ENCODE assay signal across 9 cellular contexts in the genomic region with DNA sequence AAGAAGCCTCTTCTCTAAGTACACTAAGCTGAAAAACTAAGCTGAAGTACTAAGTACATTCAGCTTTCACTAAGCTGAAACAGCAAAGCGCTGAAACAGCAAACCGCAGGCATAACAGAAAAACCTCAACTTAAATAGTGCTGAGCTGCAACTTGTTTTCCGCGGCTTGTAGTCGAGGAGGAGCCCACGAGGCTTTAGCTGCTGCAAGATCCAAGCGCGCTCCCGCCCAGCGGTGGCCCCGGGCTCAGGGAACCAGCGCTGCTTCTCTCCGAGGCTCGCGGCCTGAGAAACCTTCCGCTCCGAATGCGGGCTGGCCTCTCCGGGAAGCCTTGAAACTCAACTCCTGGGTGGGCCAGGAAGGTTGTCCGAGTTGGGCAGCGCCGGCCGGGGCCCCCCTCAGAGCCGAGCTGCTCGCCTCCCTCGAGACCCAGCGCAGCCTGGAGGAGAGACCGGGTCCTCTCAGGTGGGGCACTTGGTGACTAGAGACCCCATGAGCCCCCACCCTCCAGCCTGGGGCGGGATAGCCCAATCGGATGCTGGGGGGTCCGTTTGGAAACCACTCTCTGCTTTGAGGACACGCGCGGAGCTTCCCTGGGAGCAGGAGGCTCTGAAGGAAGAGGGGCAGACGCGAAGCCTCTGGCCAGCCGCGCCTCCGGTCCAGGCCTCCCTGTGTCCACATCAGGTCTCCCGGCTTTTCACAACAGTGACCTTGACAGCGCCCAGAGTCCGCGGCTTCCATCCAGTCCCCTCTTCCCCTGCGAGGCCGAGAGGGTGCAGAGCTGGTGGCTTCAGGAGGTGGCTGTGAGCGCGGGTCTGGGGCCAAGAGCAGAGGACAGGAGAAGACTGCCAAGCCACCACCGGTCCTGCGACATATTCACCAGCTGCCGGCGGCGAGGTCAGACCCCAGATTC. TPM values are rescaled to one million over a fixed set of nuclear protein-coding genes. Genes with fewer than 3 reads are reported as not detected.
DNase-seq lines count a peak whose midpoint lies in the region; ATAC-seq and TF ChIP-seq lines count a peak whose summit lies in the region.
"Had no signal": no experiment of that assay in that cellular context is flagged by ENCODE, and none has a peak within 500 bp of the region (broad histone marks: within the 10 kb centered on the region; RNA-seq: fewer than 3 reads in every experiment).

No MANE protein-coding gene starts in this region.

- no peak overlapping the region for H3K4me3 ChIP-seq in mammary epithelial cell (replicated peaks in 1 of 3; ENCODE audit: insufficient read depth in 1 of 3, low read depth in 2 of 3, low read length in 3 of 3)
- peak overlapping the region; percentile 31 for H3K4me3 ChIP-seq in lower lobe of right lung
- no peak overlapping the region for H3K4me3 ChIP-seq in testis
- H3K4me3 ChIP-seq: A549 had no signal

- H2AFZ ChIP-seq in mammary epithelial cell (ENCODE audit: low read depth, low read length), result no peak overlapping the region

- H3K4me1 Mint-ChIP-seq in T-cell, result peaks cover 46 to 52% (median 49%) of the 10 kb centered on the region in 3 donors
- peaks cover 40% of the 10 kb centered on the region for H3K4me1 Mint-ChIP-seq in stimulated activated naive CD8-positive, alpha-beta T cell treated with anti-CD3 and anti-CD28 coated beads, Interleukin-15, amount 100 ng/mL, for 72 hours

- in situ Hi-C loops in mammary epithelial cell (cut with MboI; ENCODE audit: low sequenced_read_pairs in 2 of 2), result no loop called here

- H3K27me3 ChIP-seq in mammary epithelial cell (ENCODE audit: insufficient read depth, low read length), result peaks cover 26% of the 10 kb centered on the region
- peaks cover 93% of the 10 kb centered on the region for H3K27me3 ChIP-seq in lower lobe of right lung (ENCODE audit: low read depth)
- no peaks in the 10 kb centered on the region for H3K27me3 ChIP-seq in testis

- peaks cover 72 to 84% of the 10 kb centered on the region in 2 donors for H3K27me3 Mint-ChIP-seq in T-cell
- H3K27me3 Mint-ChIP-seq in stimulated activated naive CD8-positive, alpha-beta T cell treated with anti-CD3 and anti-CD28 coated beads, Interleukin-15, amount 100 ng/mL, for 72 hours, result peaks cover 100% of the 10 kb centered on the region

- peak overlapping the region; percentile 43 to 64 for H3K27ac Mint-ChIP-seq in T-cell
- H3K27ac Mint-ChIP-seq in stimulated activated naive CD8-positive, alpha-beta T cell treated with anti-CD3 and anti-CD28 coated beads, Interleukin-15, amount 100 ng/mL, for 72 hours, result no peak overlapping the region

- peak overlapping the region; percentile 61 for H3K4me2 ChIP-seq in mammary epithelial cell (ENCODE audit: insufficient read depth, low read depth, low read length)
- H3K4me2 ChIP-seq: A549 had no signal

- POLR2A ChIA-PET in T-cell (lab: Charles Lee), result interaction anchor here in 1 of 2 donors (0.6 kb wide), 1 partner anchor 1087 kb away, joined by 4 read pairs; no protein-coding TSS in a partner anchor

- H3K27ac ChIP-seq in mammary epithelial cell (ENCODE audit: insufficient read depth, low read depth, low read length), result no peak overlapping the region
- H3K27ac ChIP-seq in lower lobe of right lung, result no peak overlapping the region
- H3K27ac ChIP-seq in testis, result no peak overlapping the region
- H3K27ac ChIP-seq: A549 had no signal

- CTCF ChIA-PET in T-cell (lab: Charles Lee), result interaction anchor here in 1 of 2 donors (0.5 to 1.4 kb wide), 8 partner anchors 12 to 636 kb away, joined by 3 to 7 read pairs (median 4); no protein-coding TSS in a partner anchor
- CTCF ChIA-PET in mammary epithelial cell (lab: Charles Lee; ENCODE audit: low non-redundant PET), result interaction anchor here (0.6 kb wide), 1 partner anchor 233 kb away, joined by 4 read pairs; no protein-coding TSS in a partner anchor

- dilution Hi-C loops in mammary epithelial cell (cut with HindIII; ENCODE audit: low sequenced_read_pairs), result loop anchor here (5.0 kb wide), 1 partner anchor 34 kb away; no protein-coding TSS in a partner anchor

- H3K4me3 Mint-ChIP-seq in T-cell, result peak overlapping the region; percentile 61 to 73 (median 69)
- peak overlapping the region; percentile 44 to 49 for H3K4me3 Mint-ChIP-seq in stimulated activated naive CD8-positive, alpha-beta T cell treated with anti-CD3 and anti-CD28 coated beads, Interleukin-15, amount 100 ng/mL, for 72 hours

- no peaks in the 10 kb centered on the region for H3K9me3 ChIP-seq in mammary epithelial cell (replicated peaks; ENCODE audit: insufficient read depth, low read length)
- no peaks in the 10 kb centered on the region for H3K9me3 ChIP-seq in lower lobe of right lung
- no peaks in the 10 kb centered on the region for H3K9me3 ChIP-seq in testis
- H3K9me3 ChIP-seq: A549 had no signal

- TF ChIP-seq POLR2A in testis (IDR thresholded peaks at IDR 0.05), result no peak

- DNase-seq in NCI-H146 (lab: John Stamatoyannopoulos, UW) (peak; percentile 5), NCI-H146 treated with DMSO at 0.1 percent for 48 hours (lab: John Stamatoyannopoulos, UW; ENCODE audit: unreplicated experiment) (no peak), T-cell (peak in 33 of 34 experiments; percentile 30 to 74 (median 57)), mammary epithelial cell (peak; percentile 70), lower lobe of right lung (peak; percentile 71), testis (no peak)
- DNase-seq in stimulated activated naive CD8-positive, alpha-beta T cell treated with anti-CD3 and anti-CD28 coated beads, Interleukin-15, amount 100 ng/mL, for 72 hours, result peak; percentile 38 to 51

- no peak for TF ChIP-seq CTCF in mammary epithelial cell (conservative IDR thresholded peaks at IDR 0.05 in 1 of 2, IDR thresholded peaks at IDR 0.05 in 1 of 2; ENCODE audit: extremely low read depth in 1 of 2, insufficient read depth in 1 of 2, low read depth in 1 of 2, low read length in 2 of 2)
- TF ChIP-seq CTCF in lower lobe of right lung (IDR thresholded peaks at IDR 0.05), result no peak
- no peak for TF ChIP-seq CTCF in testis (IDR thresholded peaks at IDR 0.05)

- H3K9ac ChIP-seq in mammary epithelial cell (ENCODE audit: insufficient read depth, low read length), result no peak overlapping the region

- no TSS peak for BruUV-seq in mammary epithelial cell (replicated peaks; lab: Mats Ljungman, UMichigan)

- ATAC-seq in T-cell (replicated peaks in 1 of 4) (peak; percentile 80 to 83 (median 82)), lower lobe of right lung (peak; percentile 49 to 53), GM19452 (IDR thresholded peaks at IDR 0.05; ENCODE audit: unreplicated experiment) (no peak)
- peak; percentile 68 for ATAC-seq in stimulated activated naive CD8-positive, alpha-beta T cell treated with anti-CD3 and anti-CD28 coated beads, Interleukin-15, amount 100 ng/mL, for 72 hours
- ATAC-seq: A549 had no signal

- H3K4me1 ChIP-seq in mammary epithelial cell (ENCODE audit: insufficient read depth, low read length) (peaks cover 7% of the 10 kb centered on the region), lower lobe of right lung (peaks cover 30% of the 10 kb centered on the region), testis (peaks cover 10% of the 10 kb centered on the region)
- H3K4me1 ChIP-seq: A549 had no signal

- no peaks in the 10 kb centered on the region for H3K9me3 Mint-ChIP-seq in T-cell
- H3K9me3 Mint-ChIP-seq in stimulated activated naive CD8-positive, alpha-beta T cell treated with anti-CD3 and anti-CD28 coated beads, Interleukin-15, amount 100 ng/mL, for 72 hours, result no peaks in the 10 kb centered on the region

- H3K36me3 Mint-ChIP-seq in T-cell, result no peaks in the 10 kb centered on the region

- intact Hi-C loops in mammary epithelial cell (cut with micrococcal nuclease), result no loop called here
- intact Hi-C loops in lower lobe of right lung (cut with DNase I), result no loop called here
- intact Hi-C loops in testis (cut with DNase I; ENCODE audit: low total_unique reads), result no loop called here

- no peaks in the 10 kb centered on the region for H4K20me1 ChIP-seq in mammary epithelial cell (ENCODE audit: insufficient read depth, low read length)

- H3K36me3 ChIP-seq in mammary epithelial cell (ENCODE audit: insufficient read depth, low read length) (no peaks in the 10 kb centered on the region), lower lobe of right lung (no peaks in the 10 kb centered on the region), testis (ENCODE audit: low read depth, missing control alignments) (no peaks in the 10 kb centered on the region)

- H3K79me2 ChIP-seq in mammary epithelial cell (ENCODE audit: insufficient read depth, low read length), result no peaks in the 10 kb centered on the region

- WGBS in mammary epithelial cell (ENCODE audit: low coverage, missing lambda C conversion rate), result 46% methylated on average over 24 of the region's 52 CpGs
- 5 to 8% methylated on average over 10 to 43 of the region's 52 CpGs for WGBS in testis, 2 donors

RNA-seq across cellular contexts. Expression of a gene that starts 38.1 kb away (rescaled TPM):
- total RNA-seq in T-cell (1,000 to 10,000 TPM; 1,114 to 1,417 (median 1,253) TPM), mammary epithelial cell (100 to 1,000 TPM; 106 to 145 TPM), lower lobe of right lung (1,079 TPM), testis (100 to 1,000 TPM in 1 of 2 donors, 10 to 100 TPM in 1; 90.2 to 145 TPM)
- polyA plus RNA-seq in mammary epithelial cell (77.2 TPM), testis (ENCODE audit: insufficient read depth, low read depth, low replicate concordance) (253 TPM)
- 74.7 TPM for polyA minus RNA-seq in mammary epithelial cell

Comparison
In these comparisons a context has a peak if more than half of its experiments do, and no peak if none do; other contexts are left out.
1. DNase-seq: peak in NCI-H146 (single experiment), T-cell (33 of 34), mammary epithelial cell (single experiment), lower lobe of right lung (single experiment) and stimulated activated naive CD8-positive, alpha-beta T cell treated with anti-CD3 and anti-CD28 coated beads, Interleukin-15, amount 100 ng/mL, for 72 hours (2 of 2); none in NCI-H146 treated with DMSO at 0.1 percent for 48 hours (single experiment) and testis (single experiment).
2. H3K27ac Mint-ChIP-seq: peak in T-cell (2 of 2); none in stimulated activated naive CD8-positive, alpha-beta T cell treated with anti-CD3 and anti-CD28 coated beads, Interleukin-15, amount 100 ng/mL, for 72 hours (0 of 2).